In the genomic region with DNA sequence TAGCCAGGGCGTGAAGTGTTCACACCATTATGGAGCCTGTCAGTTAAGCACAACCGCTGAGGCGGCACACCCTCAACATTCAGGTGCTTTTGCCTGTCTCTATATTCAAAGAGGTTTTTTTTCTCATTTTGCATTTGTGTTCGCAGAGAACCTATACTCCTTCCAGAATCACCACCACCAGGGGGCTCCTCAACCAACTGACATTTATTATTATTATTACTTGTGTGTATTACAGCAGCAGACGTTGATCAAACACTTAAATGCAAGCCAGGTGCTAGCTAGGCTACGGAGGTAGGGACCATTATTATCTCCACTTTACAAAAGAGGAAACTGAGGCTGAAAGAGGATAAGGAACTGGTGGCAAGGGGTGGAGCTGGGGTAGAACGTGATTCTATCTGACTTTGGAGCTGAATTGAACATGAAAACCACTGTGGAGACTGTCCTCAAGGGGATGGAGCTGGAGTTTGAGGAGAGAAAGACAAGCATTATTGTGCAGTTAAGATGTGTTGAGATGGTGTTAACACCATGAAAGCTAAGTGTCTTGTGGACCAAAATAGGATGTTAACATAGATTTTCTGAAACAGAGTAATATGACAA, we compare ENCODE assay signal across 8 cellular contexts.
DNase-seq lines count a peak whose midpoint lies in the region; ATAC-seq and TF ChIP-seq lines count a peak whose summit lies in the region.

No MANE protein-coding gene starts in this region.

- WGBS in SK-N-SH (ENCODE audit: low lambda C conversion rate) = 41% methylated on average over 7 of the region's 7 CpGs

- TF ChIP-seq CTCF in A673 (conservative IDR thresholded peaks at IDR 0.05; ENCODE audit: low read depth, low read length) = peak; percentile 74
- TF ChIP-seq CTCF in GM12864 (IDR thresholded peaks at IDR 0.05; ENCODE audit: low read depth, low read length, missing control alignments) = peak; percentile 49
- TF ChIP-seq CTCF in SK-N-SH (IDR thresholded peaks at IDR 0.05) = peak; percentile 89
- TF ChIP-seq CTCF in thoracic aorta (IDR thresholded peaks at IDR 0.05) = peak; percentile 21

- H3K4me3 ChIP-seq in A673 (ENCODE audit: low read depth, low read length, poor library complexity, severe bottlenecking) (no peak overlapping the region), GM12864 (ENCODE audit: low read depth, low read length) (no peak overlapping the region), SK-N-SH (ENCODE audit: low read depth in 2 of 2, low read length in 1 of 2) (no peak overlapping the region), thoracic aorta (no peak overlapping the region)

- no peak overlapping the region for H2AFZ ChIP-seq in SK-N-SH (ENCODE audit: low read depth)

- intact Hi-C loops in A673 (cut with micrococcal nuclease; ENCODE audit: unreplicated experiment) = loop anchor here (2.0 to 10.0 kb wide), 4 partner anchors 521 to 1305 kb away; no protein-coding TSS in a partner anchor

- no peaks in the 10 kb centered on the region for H3K9me3 ChIP-seq in A673 (ENCODE audit: low read depth, low read length, poor library complexity, severe bottlenecking)
- H3K9me3 ChIP-seq in SK-N-SH = no peaks in the 10 kb centered on the region
- no peaks in the 10 kb centered on the region for H3K9me3 ChIP-seq in thoracic aorta

- H3K27me3 ChIP-seq in A673 (replicated peaks; ENCODE audit: insufficient read depth, low read depth, low read length, poor library complexity) (peaks cover 6% of the 10 kb centered on the region), SK-N-SH (ENCODE audit: insufficient read depth) (no peaks in the 10 kb centered on the region; the same call in 1 of the 2 replicates), thoracic aorta (replicated peaks; ENCODE audit: insufficient read depth) (no peaks in the 10 kb centered on the region)

- H4K20me1 ChIP-seq in SK-N-SH (ENCODE audit: insufficient read depth) = no peaks in the 10 kb centered on the region

- H3K36me3 ChIP-seq in A673 (ENCODE audit: insufficient read depth, low read length, poor library complexity, severe bottlenecking) (no peaks in the 10 kb centered on the region), SK-N-SH (replicated peaks in 1 of 2; ENCODE audit: control insufficient read depth in 1 of 2, insufficient read depth in 2 of 2, low read length in 1 of 2) (no peaks in the 10 kb centered on the region), thoracic aorta (no peaks in the 10 kb centered on the region)

- H3F3A ChIP-seq in SK-N-SH (replicated peaks; ENCODE audit: insufficient read depth) = no peaks in the 10 kb centered on the region

- peak; percentile 60 for TF ChIP-seq RAD21 in SK-N-SH (IDR thresholded peaks at IDR 0.05; ENCODE audit: low read length)

- H3K9ac ChIP-seq in SK-N-SH = no peak overlapping the region

- CTCF ChIA-PET in A673 (lab: Charles Lee) (interaction anchor here (1.0 to 1.1 kb wide), 2 partner anchors 634 to 724 kb away, joined by 3 to 4 read pairs; no protein-coding TSS in a partner anchor), SK-N-SH (lab: Yijun Ruan, JAX) (interaction anchor here (0.7 to 2.3 kb wide), 15 partner anchors 9 to 519 kb away, joined by 3 to 14 read pairs (median 4); no protein-coding TSS in a partner anchor)

- no peaks in the 10 kb centered on the region for H3K9me2 ChIP-seq in SK-N-SH

- no peak for TF ChIP-seq EP300 in SK-N-SH (IDR thresholded peaks at IDR 0.05; ENCODE audit: borderline replicate concordance in 1 of 2, low read depth in 1 of 2, low read length in 1 of 2)

- H3K4me2 ChIP-seq in SK-N-SH = no peak overlapping the region

- peak; percentile 53 for DNase-seq in A673 (ENCODE audit: low spot score)
- no peak for DNase-seq in GM12864 (ENCODE audit: low read depth)
- no peak for DNase-seq in SK-N-SH
- peak; percentile 16 for DNase-seq in globus pallidus (ENCODE audit: low spot score)
- no peak for DNase-seq in thoracic aorta (ENCODE audit: low spot score)
- DNase-seq in foreskin melanocyte = no peak
- no peak for DNase-seq in activated CD4-positive, CD25-positive, alpha-beta regulatory T cell treated with anti-CD3 and anti-CD28 coated beads, Interleukin-2, amount 50 U/mL, for 72 hours

- ATAC-seq in thoracic aorta (ENCODE audit: insufficient number of reproducible peaks, low FRiP score, low read depth) (no peak), GM18502 (IDR thresholded peaks at IDR 0.05; ENCODE audit: poor library complexity, unreplicated experiment) (no peak)

- BruUV-seq in A673 (replicated peaks; lab: Mats Ljungman, UMichigan) = no TSS peak

- H3K27ac ChIP-seq in A673 (ENCODE audit: low read depth, low read length, poor library complexity, severe bottlenecking) = no peak overlapping the region
- no peak overlapping the region for H3K27ac ChIP-seq in SK-N-SH (ENCODE audit: low read depth in 2 of 2, low read length in 1 of 2)
- H3K27ac ChIP-seq in thoracic aorta = no peak overlapping the region

- no peaks in the 10 kb centered on the region for H3K4me1 ChIP-seq in A673 (ENCODE audit: insufficient read depth, low read length, poor library complexity, severe bottlenecking)
- no peaks in the 10 kb centered on the region for H3K4me1 ChIP-seq in SK-N-SH (ENCODE audit: control insufficient read depth in 1 of 2, insufficient read depth in 2 of 2, low read depth in 1 of 2, low read length in 1 of 2)
- no peaks in the 10 kb centered on the region for H3K4me1 ChIP-seq in thoracic aorta (ENCODE audit: control insufficient read depth in 1 of 2, low read depth in 2 of 2)

- POLR2A ChIA-PET in A673 (lab: Charles Lee; ENCODE audit: low non-redundant PET) = no interaction called here
- POLR2A ChIA-PET in SK-N-SH (lab: Yijun Ruan, JAX) = no interaction called here

- H3K79me2 ChIP-seq in SK-N-SH (ENCODE audit: insufficient read depth) = no peaks in the 10 kb centered on the region

TF ChIP-seq in SK-N-SH, 30 proteins besides CTCF, POLR2A, EP300 and RAD21:
- TF ChIP-seq ELF1 (IDR thresholded peaks at IDR 0.05) = no peak
- TF ChIP-seq SMC3 (IDR thresholded peaks at IDR 0.05; ENCODE audit: low read depth, low read length) = peak; percentile 72
- TF ChIP-seq NRF1 (IDR thresholded peaks at IDR 0.05; ENCODE audit: low read depth, low read length) = no peak
- TF ChIP-seq, protein P1, sequence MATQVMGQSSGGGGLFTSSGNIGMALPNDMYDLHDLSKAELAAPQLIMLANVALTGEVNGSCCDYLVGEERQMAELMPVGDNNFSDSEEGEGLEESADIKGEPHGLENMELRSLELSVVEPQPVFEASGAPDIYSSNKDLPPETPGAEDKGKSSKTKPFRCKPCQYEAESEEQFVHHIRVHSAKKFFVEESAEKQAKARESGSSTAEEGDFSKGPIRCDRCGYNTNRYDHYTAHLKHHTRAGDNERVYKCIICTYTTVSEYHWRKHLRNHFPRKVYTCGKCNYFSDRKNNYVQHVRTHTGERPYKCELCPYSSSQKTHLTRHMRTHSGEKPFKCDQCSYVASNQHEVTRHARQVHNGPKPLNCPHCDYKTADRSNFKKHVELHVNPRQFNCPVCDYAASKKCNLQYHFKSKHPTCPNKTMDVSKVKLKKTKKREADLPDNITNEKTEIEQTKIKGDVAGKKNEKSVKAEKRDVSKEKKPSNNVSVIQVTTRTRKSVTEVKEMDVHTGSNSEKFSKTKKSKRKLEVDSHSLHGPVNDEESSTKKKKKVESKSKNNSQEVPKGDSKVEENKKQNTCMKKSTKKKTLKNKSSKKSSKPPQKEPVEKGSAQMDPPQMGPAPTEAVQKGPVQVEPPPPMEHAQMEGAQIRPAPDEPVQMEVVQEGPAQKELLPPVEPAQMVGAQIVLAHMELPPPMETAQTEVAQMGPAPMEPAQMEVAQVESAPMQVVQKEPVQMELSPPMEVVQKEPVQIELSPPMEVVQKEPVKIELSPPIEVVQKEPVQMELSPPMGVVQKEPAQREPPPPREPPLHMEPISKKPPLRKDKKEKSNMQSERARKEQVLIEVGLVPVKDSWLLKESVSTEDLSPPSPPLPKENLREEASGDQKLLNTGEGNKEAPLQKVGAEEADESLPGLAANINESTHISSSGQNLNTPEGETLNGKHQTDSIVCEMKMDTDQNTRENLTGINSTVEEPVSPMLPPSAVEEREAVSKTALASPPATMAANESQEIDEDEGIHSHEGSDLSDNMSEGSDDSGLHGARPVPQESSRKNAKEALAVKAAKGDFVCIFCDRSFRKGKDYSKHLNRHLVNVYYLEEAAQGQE (IDR thresholded peaks at IDR 0.05; ENCODE audit: low read depth, low read length) = no peak
- TF ChIP-seq TEAD4 (IDR thresholded peaks at IDR 0.05; ENCODE audit: borderline replicate concordance, insufficient read depth) = no peak
- no peak for TF ChIP-seq FOSL2 (IDR thresholded peaks at IDR 0.05; ENCODE audit: borderline replicate concordance, low read depth)
- no peak for TF ChIP-seq YY1 (IDR thresholded peaks at IDR 0.05; ENCODE audit: low read depth)
- TF ChIP-seq CHD2 (IDR thresholded peaks at IDR 0.05; ENCODE audit: low read length, partially characterized antibody) = no peak
TF ChIP-seq in SK-N-SH: peak in this region for 1.

Comparison
In these comparisons a context has a peak if more than half of its experiments do, and no peak if none do; other contexts are left out.
1. DNase-seq: peak in A673 (single experiment) and globus pallidus (single experiment); none in GM12864 (single experiment), SK-N-SH (single experiment), thoracic aorta (single experiment), foreskin melanocyte (single experiment) and activated CD4-positive, CD25-positive, alpha-beta regulatory T cell treated with anti-CD3 and anti-CD28 coated beads, Interleukin-2, amount 50 U/mL, for 72 hours (single experiment).
2. CTCF ChIP-seq: peak in every context shown above with its lines; median percentile 89 in SK-N-SH; 74 in A673; 49 in GM12864; 21 in thoracic aorta.